Comparison of ENCODE assay signal across 20 cellular contexts in genomic region chr19:11236324-11237301, GRCh38. TPM values are rescaled to one million over a fixed set of nuclear protein-coding genes. Genes with fewer than 3 reads are reported as not detected.
"Had no signal": no experiment of that assay in that cellular context is flagged by ENCODE, and none has a peak within 500 bp of the region (broad histone marks: within the 10 kb centered on the region; RNA-seq: fewer than 3 reads in every experiment).

No MANE protein-coding gene starts in this region.

- ATAC-seq: activated T-helper 17 cell treated with anti-CD3 and anti-CD28 coated beads, Interleukin-2, amount 50 U/mL, for 72 hours; natural killer cell; stimulated activated naive CD8-positive, alpha-beta T cell treated with anti-CD3 and anti-CD28 coated beads, Interleukin-15, amount 100 ng/mL, for 72 hours had no signal

- H3K9me3 ChIP-seq: ascending aorta, prostate gland, testis had no signal

- H3K27ac Mint-ChIP-seq: activated CD4-positive, alpha-beta T cell treated with anti-CD3 and anti-CD28 coated beads, Interleukin-2, amount 10 ng/mL, durations not matched to agents 7 days and 5 days; activated naive CD4-positive, alpha-beta T cell treated with anti-CD3 and anti-CD28 coated beads, Interleukin-2, amount 10 ng/mL, durations not matched to agents 7 days and 5 days; activated T-helper 17 cell treated with anti-CD3 and anti-CD28 coated beads, Interleukin-2, amount 50 U/mL, for 72 hours; dendritic cell treated with granulocyte-macrophage colony-stimulating factor and Interleukin-4, amounts not matched to agents 40 ng/mL and 50 ng/mL, for 4 days; natural killer cell; stimulated activated naive CD8-positive, alpha-beta T cell treated with anti-CD3 and anti-CD28 coated beads, Interleukin-15, amount 100 ng/mL, for 72 hours had no signal

- H3K4me1 Mint-ChIP-seq: activated CD4-positive, alpha-beta T cell treated with anti-CD3 and anti-CD28 coated beads, Interleukin-2, amount 10 ng/mL, durations not matched to agents 7 days and 5 days; activated naive CD4-positive, alpha-beta T cell treated with anti-CD3 and anti-CD28 coated beads, Interleukin-2, amount 10 ng/mL, durations not matched to agents 7 days and 5 days; activated T-helper 17 cell treated with anti-CD3 and anti-CD28 coated beads, Interleukin-2, amount 50 U/mL, for 72 hours; natural killer cell; stimulated activated naive CD8-positive, alpha-beta T cell treated with anti-CD3 and anti-CD28 coated beads, Interleukin-15, amount 100 ng/mL, for 72 hours had no signal

- H3K9me3 Mint-ChIP-seq: activated T-helper 17 cell treated with anti-CD3 and anti-CD28 coated beads, Interleukin-2, amount 50 U/mL, for 72 hours; natural killer cell had no signal

- H3K27ac ChIP-seq: ascending aorta, breast epithelium, epithelial cell of prostate, heart left ventricle, prostate gland, testis had no signal

- H3K4me1 ChIP-seq: ascending aorta, breast epithelium, heart left ventricle, prostate gland, testis had no signal

- H3K36me3 Mint-ChIP-seq: activated naive CD4-positive, alpha-beta T cell treated with anti-CD3 and anti-CD28 coated beads, Interleukin-2, amount 10 ng/mL, durations not matched to agents 7 days and 5 days; natural killer cell had no signal

- H3K4me3 ChIP-seq: ascending aorta, breast epithelium, heart left ventricle, prostate gland, testis had no signal

- H3K27me3 ChIP-seq: ascending aorta, breast epithelium, heart left ventricle, testis had no signal

- FAIRE-seq: frontal cortex had no signal

- H3K4me3 Mint-ChIP-seq: activated CD4-positive, alpha-beta T cell treated with anti-CD3 and anti-CD28 coated beads, Interleukin-2, amount 10 ng/mL, durations not matched to agents 7 days and 5 days; activated naive CD4-positive, alpha-beta T cell treated with anti-CD3 and anti-CD28 coated beads, Interleukin-2, amount 10 ng/mL, durations not matched to agents 7 days and 5 days; activated T-helper 17 cell treated with anti-CD3 and anti-CD28 coated beads, Interleukin-2, amount 50 U/mL, for 72 hours; dendritic cell treated with granulocyte-macrophage colony-stimulating factor and Interleukin-4, amounts not matched to agents 40 ng/mL and 50 ng/mL, for 4 days; natural killer cell; stimulated activated naive CD8-positive, alpha-beta T cell treated with anti-CD3 and anti-CD28 coated beads, Interleukin-15, amount 100 ng/mL, for 72 hours had no signal

- DNase-seq: activated CD4-positive, alpha-beta T cell treated with anti-CD3 and anti-CD28 coated beads, Interleukin-2, amount 10 ng/mL, durations not matched to agents 7 days and 5 days; activated naive CD4-positive, alpha-beta T cell treated with anti-CD3 and anti-CD28 coated beads, Interleukin-2, amount 10 ng/mL, durations not matched to agents 7 days and 5 days; activated T-cell treated with anti-CD3 and anti-CD28 coated beads for 4 hours; effector memory CD4-positive, alpha-beta T cell; heart left ventricle; left colon; natural killer cell; stimulated activated CD4-positive, alpha-beta T cell treated with anti-CD3 and anti-CD28 coated beads, Interleukin-1b, Interleukin-23, amount 100 ng/mL, for 48 hours; stimulated activated naive CD8-positive, alpha-beta T cell treated with anti-CD3 and anti-CD28 coated beads, Interleukin-15, amount 100 ng/mL, for 72 hours; testis had no signal

RNA-seq across cellular contexts. Expression of gene ANGPTL8, which starts 2.8 kb away (rescaled TPM):
- total RNA-seq: activated CD4-positive, alpha-beta T cell treated with anti-CD3 and anti-CD28 coated beads, Interleukin-2, amount 10 ng/mL, durations not matched to agents 7 days and 5 days; activated T-helper 17 cell treated with anti-CD3 and anti-CD28 coated beads, Interleukin-2, amount 50 U/mL, for 72 hours; ascending aorta; cerebellum; frontal cortex; left colon; natural killer cell; prostate gland; testis; ureter had no signal

RNA-seq across cellular contexts. Expression of gene DOCK6, which starts 25.7 kb away (rescaled TPM):
- total RNA-seq: activated CD4-positive, alpha-beta T cell treated with anti-CD3 and anti-CD28 coated beads, Interleukin-2, amount 10 ng/mL, durations not matched to agents 7 days and 5 days had no signal

RNA-seq across cellular contexts. Expression of gene TSPAN16, which starts 59.3 kb away (rescaled TPM):
- total RNA-seq: activated CD4-positive, alpha-beta T cell treated with anti-CD3 and anti-CD28 coated beads, Interleukin-2, amount 10 ng/mL, durations not matched to agents 7 days and 5 days; activated T-helper 17 cell treated with anti-CD3 and anti-CD28 coated beads, Interleukin-2, amount 50 U/mL, for 72 hours; ascending aorta; breast epithelium; cerebellum; frontal cortex; heart left ventricle; left colon; natural killer cell; omental fat pad; ureter had no signal
- polyA plus RNA-seq: heart left ventricle had no signal
